Comparison of ENCODE assay signal across 5 cellular contexts in genomic region chr14:61308701-61309100, GRCh38. TPM values are rescaled to one million over a fixed set of nuclear protein-coding genes. Genes with fewer than 3 reads are reported as not detected.
"Had no signal": no experiment of that assay in that cellular context is flagged by ENCODE, and none has a peak within 500 bp of the region (broad histone marks: within the 10 kb centered on the region; RNA-seq: fewer than 3 reads in every experiment).

No MANE protein-coding gene starts in this region.

RNA-seq across cellular contexts. Expression of gene TMEM30B, which starts 27.6 kb away (rescaled TPM):
- total RNA-seq: HepG2, HT1080, IMR-90, M059J, SJSA1 had no signal
- polyA plus RNA-seq: HepG2 had no signal
